1 cellular context compared by ENCODE assay signal in the genomic region with DNA sequence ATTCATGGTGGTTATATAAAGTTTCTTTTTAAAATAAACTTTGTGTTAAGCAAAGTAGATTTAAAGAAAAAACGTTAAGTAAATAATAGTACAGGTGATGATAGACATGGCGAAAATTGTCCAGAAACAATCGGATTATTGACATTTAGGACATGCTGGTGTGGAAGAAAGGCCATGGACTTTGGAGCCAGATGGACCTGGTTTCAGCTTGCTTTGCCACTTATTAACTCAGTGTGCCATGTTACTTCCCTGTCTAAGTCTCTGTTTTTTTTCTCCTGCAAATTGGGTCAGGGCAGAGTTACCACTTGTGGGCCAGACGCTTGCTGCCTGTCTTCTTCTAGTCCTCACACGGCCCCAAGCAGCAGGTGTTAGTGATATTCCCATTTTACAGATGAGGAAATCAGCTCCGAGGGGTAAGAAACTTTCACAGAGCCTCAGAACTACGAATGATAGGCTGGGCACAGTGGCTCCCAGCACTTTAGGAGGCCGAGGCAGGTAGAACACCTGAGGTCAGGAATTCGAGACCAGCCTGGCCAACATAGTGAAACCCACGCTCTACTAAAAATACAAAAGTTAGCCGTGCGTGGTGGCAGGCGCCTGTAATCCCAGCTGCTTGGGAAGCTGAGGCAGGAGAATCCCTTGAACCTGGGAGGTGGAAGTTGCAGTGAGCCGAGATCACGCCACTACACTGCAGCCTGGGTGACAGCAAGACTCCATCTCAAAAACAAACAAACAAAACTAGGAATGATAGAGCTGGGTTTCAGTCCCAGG.
TF ChIP-seq lines count a peak whose summit lies in the region.

No MANE protein-coding gene starts in this region.

TF ChIP-seq in HepG2, 621 proteins besides CTCF, POLR2A, EP300 and RAD21 (continued from another document):
- TF ChIP-seq ZBTB46 (CRISPR knock-in tag; IDR thresholded peaks at IDR 0.05; ENCODE audit: borderline replicate concordance) = no peak
- TF ChIP-seq, protein P1, sequence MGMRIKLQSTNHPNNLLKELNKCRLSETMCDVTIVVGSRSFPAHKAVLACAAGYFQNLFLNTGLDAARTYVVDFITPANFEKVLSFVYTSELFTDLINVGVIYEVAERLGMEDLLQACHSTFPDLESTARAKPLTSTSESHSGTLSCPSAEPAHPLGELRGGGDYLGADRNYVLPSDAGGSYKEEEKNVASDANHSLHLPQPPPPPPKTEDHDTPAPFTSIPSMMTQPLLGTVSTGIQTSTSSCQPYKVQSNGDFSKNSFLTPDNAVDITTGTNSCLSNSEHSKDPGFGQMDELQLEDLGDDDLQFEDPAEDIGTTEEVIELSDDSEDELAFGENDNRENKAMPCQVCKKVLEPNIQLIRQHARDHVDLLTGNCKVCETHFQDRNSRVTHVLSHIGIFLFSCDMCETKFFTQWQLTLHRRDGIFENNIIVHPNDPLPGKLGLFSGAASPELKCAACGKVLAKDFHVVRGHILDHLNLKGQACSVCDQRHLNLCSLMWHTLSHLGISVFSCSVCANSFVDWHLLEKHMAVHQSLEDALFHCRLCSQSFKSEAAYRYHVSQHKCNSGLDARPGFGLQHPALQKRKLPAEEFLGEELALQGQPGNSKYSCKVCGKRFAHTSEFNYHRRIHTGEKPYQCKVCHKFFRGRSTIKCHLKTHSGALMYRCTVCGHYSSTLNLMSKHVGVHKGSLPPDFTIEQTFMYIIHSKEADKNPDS (CRISPR knock-in tag; IDR thresholded peaks at IDR 0.05) = peak; percentile 66
- peak; percentile 73; the same call in 1 of the 2 replicates for TF ChIP-seq AKAP8 (CRISPR knock-in tag; IDR thresholded peaks at IDR 0.05)
- TF ChIP-seq ADNP (CRISPR knock-in tag; IDR thresholded peaks at IDR 0.05) = peak; percentile 96
- TF ChIP-seq MAZ (IDR thresholded peaks at IDR 0.05; ENCODE audit: borderline replicate concordance, low read depth, low read length) = 0 out of 2 replicates have a peak, but pooled peaks have one; percentile 40
- peak; percentile 18 for TF ChIP-seq MAZ (CRISPR knock-in tag; IDR thresholded peaks at IDR 0.05; ENCODE audit: low read depth)
- peak; percentile 99 for TF ChIP-seq MIXL1 (CRISPR knock-in tag; IDR thresholded peaks at IDR 0.05)
- no peak for TF ChIP-seq TAF15 (IDR thresholded peaks at IDR 0.05; ENCODE audit: low read depth, low read length, poor library complexity, severe bottlenecking)
- TF ChIP-seq ISL2 (CRISPR knock-in tag; IDR thresholded peaks at IDR 0.05) = peak; percentile 89
- no peak for TF ChIP-seq CENPX (CRISPR knock-in tag; IDR thresholded peaks at IDR 0.05)
- TF ChIP-seq ZNF230 (CRISPR knock-in tag; IDR thresholded peaks at IDR 0.05) = peak; percentile 60; the same call in 1 of the 2 replicates
- peak; percentile 91 for TF ChIP-seq ZMYM4 (CRISPR knock-in tag; IDR thresholded peaks at IDR 0.05)
- TF ChIP-seq ZNF430 (CRISPR knock-in tag; IDR thresholded peaks at IDR 0.05) = peak; percentile 96
- no peak for TF ChIP-seq ZNF790 (CRISPR knock-in tag; IDR thresholded peaks at IDR 0.05; ENCODE audit: borderline replicate concordance)
- peak; percentile 83 for TF ChIP-seq ZFX (CRISPR knock-in tag; IDR thresholded peaks at IDR 0.05; ENCODE audit: low read depth)
- TF ChIP-seq DPF2 (CRISPR knock-in tag; IDR thresholded peaks at IDR 0.05; ENCODE audit: borderline replicate concordance, low read depth) = peak; percentile 70
- peak; percentile 88 for TF ChIP-seq REPIN1 (CRISPR knock-in tag; IDR thresholded peaks at IDR 0.05; ENCODE audit: borderline replicate concordance, low read depth)
- peak; percentile 99 for TF ChIP-seq ZMYM3 (CRISPR knock-in tag; IDR thresholded peaks at IDR 0.05)
- TF ChIP-seq, protein P2, sequence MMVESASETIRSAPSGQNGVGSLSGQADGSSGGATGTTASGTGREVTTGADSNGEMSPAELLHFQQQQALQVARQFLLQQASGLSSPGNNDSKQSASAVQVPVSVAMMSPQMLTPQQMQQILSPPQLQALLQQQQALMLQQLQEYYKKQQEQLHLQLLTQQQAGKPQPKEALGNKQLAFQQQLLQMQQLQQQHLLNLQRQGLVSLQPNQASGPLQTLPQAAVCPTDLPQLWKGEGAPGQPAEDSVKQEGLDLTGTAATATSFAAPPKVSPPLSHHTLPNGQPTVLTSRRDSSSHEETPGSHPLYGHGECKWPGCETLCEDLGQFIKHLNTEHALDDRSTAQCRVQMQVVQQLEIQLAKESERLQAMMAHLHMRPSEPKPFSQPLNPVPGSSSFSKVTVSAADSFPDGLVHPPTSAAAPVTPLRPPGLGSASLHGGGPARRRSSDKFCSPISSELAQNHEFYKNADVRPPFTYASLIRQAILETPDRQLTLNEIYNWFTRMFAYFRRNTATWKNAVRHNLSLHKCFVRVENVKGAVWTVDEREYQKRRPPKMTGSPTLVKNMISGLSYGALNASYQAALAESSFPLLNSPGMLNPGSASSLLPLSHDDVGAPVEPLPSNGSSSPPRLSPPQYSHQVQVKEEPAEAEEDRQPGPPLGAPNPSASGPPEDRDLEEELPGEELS (CRISPR knock-in tag; IDR thresholded peaks at IDR 0.05) = peak; percentile 90
- TF ChIP-seq ZNF446 (CRISPR knock-in tag; IDR thresholded peaks at IDR 0.05) = no peak
